ENCODE assay signal across 21 cellular contexts in genomic region chr2:190723397-190724090, GRCh38.
A peak's percentile ranks its signal among the peaks of the same experiment; 100 is the strongest.
DNase-seq lines count a peak whose midpoint lies in the region; ATAC-seq, FAIRE-seq and TF ChIP-seq lines count a peak whose summit lies in the region.
"Had no signal": no experiment of that assay in that cellular context is flagged by ENCODE, and none has a peak within 500 bp of the region (broad histone marks: within the 10 kb centered on the region; RNA-seq: fewer than 3 reads in every experiment).

No MANE protein-coding gene starts in this region.

- TF ChIP-seq POLR2A in gastroesophageal sphincter (IDR thresholded peaks at IDR 0.05): no peak

- ATAC-seq in HG02759 (IDR thresholded peaks at IDR 0.05; ENCODE audit: unreplicated experiment) (no peak), gastroesophageal sphincter (no peak)

- DNase-seq in T-helper 2 cell treated with Interferon-gamma antibody and Interleukin-4, amounts not matched to agents 5 μg/mL and 100 μg/mL, for 36 hours (ENCODE audit: low spot score): no peak
- no peak for DNase-seq in T-helper 2 cell
- DNase-seq in HT1080 (ENCODE audit: low read depth): peak; percentile 46
- no peak for DNase-seq in chondrocyte (ENCODE audit: low spot score)
- no peak for DNase-seq in keratinocyte (ENCODE audit: low read depth, low spot score)
- DNase-seq in SKM-1 treated with dmso at 0.1 percent for 144 hours (lab: John Stamatoyannopoulos, UW; ENCODE audit: unreplicated experiment): no peak
- DNase-seq: anterior cingulate cortex; DMS153; H7; KG1; NCI-H1048; NCI-H526 treated with DMSO at 0.1 percent for 48 hours; stimulated activated naive CD4-positive, alpha-beta T cell; SW 1271; uterus had no signal

- no peaks in the 10 kb centered on the region for H3K79me2 ChIP-seq in keratinocyte (ENCODE audit: control insufficient read depth, insufficient read depth, low read length)
- H3K79me2 ChIP-seq: parathyroid adenoma had no signal

- peak overlapping the region; percentile 76 for H3K27ac Mint-ChIP-seq in T-helper 2 cell treated with Interferon-gamma antibody and Interleukin-4, amounts not matched to agents 5 μg/mL and 100 μg/mL, for 36 hours
- peak overlapping the region; percentile 83 for H3K27ac Mint-ChIP-seq in chondrocyte (ENCODE audit: unreplicated experiment)
- H3K27ac Mint-ChIP-seq: dendritic cell treated with granulocyte-macrophage colony-stimulating factor and Interleukin-4, amounts not matched to agents 40 ng/mL and 50 ng/mL, for 4 days had no signal

- dilution Hi-C loops in keratinocyte (cut with MboI; ENCODE audit: extremely low pct_ligation_motif_present, low sequenced_read_pairs): no loop called here

- H3K27me3 Mint-ChIP-seq in T-helper 2 cell treated with Interferon-gamma antibody and Interleukin-4, amounts not matched to agents 5 μg/mL and 100 μg/mL, for 36 hours (ENCODE audit: low read depth): no peaks in the 10 kb centered on the region
- no peaks in the 10 kb centered on the region for H3K27me3 Mint-ChIP-seq in chondrocyte (ENCODE audit: low read depth)
- H3K27me3 Mint-ChIP-seq: dendritic cell treated with granulocyte-macrophage colony-stimulating factor and Interleukin-4, amounts not matched to agents 40 ng/mL and 50 ng/mL, for 4 days had no signal

- H3K4me1 Mint-ChIP-seq in T-helper 2 cell treated with Interferon-gamma antibody and Interleukin-4, amounts not matched to agents 5 μg/mL and 100 μg/mL, for 36 hours (ENCODE audit: low read depth): peaks cover 33% of the 10 kb centered on the region
- peaks cover 35% of the 10 kb centered on the region for H3K4me1 Mint-ChIP-seq in chondrocyte (ENCODE audit: low read depth)

- no peak overlapping the region for H3K4me2 ChIP-seq in keratinocyte (ENCODE audit: control insufficient read depth, extremely low read depth, insufficient read depth, low read depth, low read length)
- H3K4me2 ChIP-seq: BLaER1 treated with 17β-estradiol and CSF1 and Interleukin-3, amounts not matched to agents 10 nM and 100 nM had no signal

- H3K4me1 ChIP-seq in keratinocyte (ENCODE audit: control insufficient read depth, extremely low read depth, insufficient read depth, low read length) (peaks cover 31% of the 10 kb centered on the region), gastroesophageal sphincter (peaks cover 0 to 8% (median 0%) of the 10 kb centered on the region in 3 donors)
- H3K4me1 ChIP-seq: parathyroid adenoma, uterus had no signal

- peak overlapping the region; percentile 50 for H3K4me3 Mint-ChIP-seq in T-helper 2 cell treated with Interferon-gamma antibody and Interleukin-4, amounts not matched to agents 5 μg/mL and 100 μg/mL, for 36 hours
- H3K4me3 Mint-ChIP-seq in chondrocyte (ENCODE audit: unreplicated experiment): peak overlapping the region; percentile 17
- H3K4me3 Mint-ChIP-seq: dendritic cell treated with granulocyte-macrophage colony-stimulating factor and Interleukin-4, amounts not matched to agents 40 ng/mL and 50 ng/mL, for 4 days had no signal

- H3K27me3 ChIP-seq in keratinocyte (ENCODE audit: control insufficient read depth, extremely low read depth, insufficient read depth, low read length): no peaks in the 10 kb centered on the region
- H3K27me3 ChIP-seq in gastroesophageal sphincter: no peaks in the 10 kb centered on the region
- H3K27me3 ChIP-seq: BLaER1 treated with 17β-estradiol and CSF1 and Interleukin-3, amounts not matched to agents 10 nM and 100 nM; uterus had no signal

- no peaks in the 10 kb centered on the region for H3K36me3 Mint-ChIP-seq in T-helper 2 cell treated with Interferon-gamma antibody and Interleukin-4, amounts not matched to agents 5 μg/mL and 100 μg/mL, for 36 hours (ENCODE audit: low read depth)
- no peaks in the 10 kb centered on the region for H3K36me3 Mint-ChIP-seq in chondrocyte (ENCODE audit: low read depth)

- H3K9me3 ChIP-seq in keratinocyte (ENCODE audit: control insufficient read depth, low read depth, low read length): no peaks in the 10 kb centered on the region
- H3K9me3 ChIP-seq in gastroesophageal sphincter: no peaks in the 10 kb centered on the region
- H3K9me3 ChIP-seq: BLaER1 treated with 17β-estradiol and CSF1 and Interleukin-3, amounts not matched to agents 10 nM and 100 nM; uterus had no signal

- no peaks in the 10 kb centered on the region for H3K9me3 Mint-ChIP-seq in T-helper 2 cell treated with Interferon-gamma antibody and Interleukin-4, amounts not matched to agents 5 μg/mL and 100 μg/mL, for 36 hours
- no peaks in the 10 kb centered on the region for H3K9me3 Mint-ChIP-seq in chondrocyte (ENCODE audit: low read depth)

- H3K9me1 ChIP-seq in keratinocyte (ENCODE audit: control insufficient read depth, extremely low read depth, insufficient read depth, low read length): no peaks in the 10 kb centered on the region

- no peak overlapping the region for H3K9ac ChIP-seq in keratinocyte (ENCODE audit: control insufficient read depth, extremely low read depth, insufficient read depth, low read length)
- H3K9ac ChIP-seq: BLaER1 treated with 17β-estradiol and CSF1 and Interleukin-3, amounts not matched to agents 10 nM and 100 nM; parathyroid adenoma had no signal

- FAIRE-seq in keratinocyte (lab: Jason Lieb, UNC): peak; percentile 51
- FAIRE-seq: A204.1 had no signal

- TF ChIP-seq EP300 in gastroesophageal sphincter (IDR thresholded peaks at IDR 0.05): no peak

- no peaks in the 10 kb centered on the region for H3K36me3 ChIP-seq in keratinocyte (ENCODE audit: control insufficient read depth in 2 of 2, extremely low read depth in 1 of 2, insufficient read depth in 2 of 2, low read length in 2 of 2)
- H3K36me3 ChIP-seq in gastroesophageal sphincter: no peaks in the 10 kb centered on the region
- H3K36me3 ChIP-seq: BLaER1 treated with 17β-estradiol and CSF1 and Interleukin-3, amounts not matched to agents 10 nM and 100 nM; uterus had no signal

- H3K27ac ChIP-seq in keratinocyte (ENCODE audit: control insufficient read depth, insufficient read depth, low read length) (no peak overlapping the region), gastroesophageal sphincter (no peak overlapping the region)
- H3K27ac ChIP-seq: BLaER1 treated with 17β-estradiol and CSF1 and Interleukin-3, amounts not matched to agents 10 nM and 100 nM; parathyroid adenoma; uterus had no signal

- no peak overlapping the region for H3K4me3 ChIP-seq in keratinocyte (ENCODE audit: control insufficient read depth in 2 of 3, extremely low read depth in 1 of 3, insufficient read depth in 2 of 3, low read depth in 1 of 3, low read length in 3 of 3)
- H3K4me3 ChIP-seq in gastroesophageal sphincter: no peak overlapping the region
- H3K4me3 ChIP-seq: BLaER1 treated with 17β-estradiol and CSF1 and Interleukin-3, amounts not matched to agents 10 nM and 100 nM; uterus had no signal

- H4K20me1 ChIP-seq in keratinocyte (ENCODE audit: control insufficient read depth, extremely low read depth, insufficient read depth, low read length): no peaks in the 10 kb centered on the region
- H4K20me1 ChIP-seq: BLaER1 treated with 17β-estradiol and CSF1 and Interleukin-3, amounts not matched to agents 10 nM and 100 nM had no signal

- no peak overlapping the region for H2AFZ ChIP-seq in keratinocyte (ENCODE audit: control insufficient read depth, low read length)
- H2AFZ ChIP-seq: parathyroid adenoma had no signal

- TF ChIP-seq CTCF in chondrocyte (IDR thresholded peaks at IDR 0.05) (no peak), keratinocyte (optimal IDR thresholded peaks at IDR 0.05 in 1 of 3, IDR thresholded peaks at IDR 0.05 in 1 of 3, conservative IDR thresholded peaks at IDR 0.05 in 1 of 3; ENCODE audit: extremely low read depth in 1 of 3, insufficient read depth in 2 of 3, low read length in 3 of 3) (no peak), gastroesophageal sphincter (IDR thresholded peaks at IDR 0.05) (no peak)

- 56 to 88% methylated on average over 3 to 7 of the region's 7 CpGs for WGBS in gastroesophageal sphincter (ENCODE audit: low coverage in 1 of 2), 2 donors
